1 cellular context compared by ENCODE assay signal in the genomic region with DNA sequence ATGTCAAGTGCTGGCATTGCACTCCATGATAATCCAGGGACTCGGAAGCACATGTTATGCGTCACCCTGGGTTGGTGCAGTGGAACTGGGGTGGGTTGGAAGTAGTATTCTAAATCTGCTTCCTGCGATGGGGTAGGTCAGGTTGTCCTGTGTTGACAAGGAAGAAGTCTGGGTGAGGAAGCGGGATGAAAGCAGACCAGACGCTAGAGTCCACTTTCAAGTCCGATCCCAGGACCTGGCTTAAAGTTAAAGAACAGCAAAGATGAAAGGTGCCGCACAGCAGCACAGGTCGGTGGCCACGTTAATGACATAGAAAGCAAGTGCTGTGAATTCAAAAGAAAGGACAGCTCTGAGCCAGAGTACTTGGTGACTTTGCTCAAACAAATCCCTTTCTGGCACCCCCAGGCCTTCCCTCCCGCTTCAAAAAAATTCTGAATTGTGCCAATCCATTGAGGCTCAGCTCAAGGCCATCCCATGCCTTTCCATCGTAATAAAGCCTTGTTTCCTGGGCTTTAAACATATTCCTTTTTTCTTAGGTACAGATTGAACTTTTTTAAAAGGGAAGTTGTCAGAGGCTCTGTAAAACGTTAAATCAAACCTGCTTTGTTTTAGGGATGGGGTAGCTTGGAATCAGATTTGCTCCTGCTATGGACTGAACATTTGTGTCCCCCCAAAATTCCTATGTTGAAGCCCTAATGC.
TF ChIP-seq lines count a peak whose summit lies in the region.

No MANE protein-coding gene starts in this region.

TF ChIP-seq in HepG2, 621 proteins besides CTCF, POLR2A, EP300 and RAD21 (continued from another document and continues in another):
- TF ChIP-seq, protein P1, sequence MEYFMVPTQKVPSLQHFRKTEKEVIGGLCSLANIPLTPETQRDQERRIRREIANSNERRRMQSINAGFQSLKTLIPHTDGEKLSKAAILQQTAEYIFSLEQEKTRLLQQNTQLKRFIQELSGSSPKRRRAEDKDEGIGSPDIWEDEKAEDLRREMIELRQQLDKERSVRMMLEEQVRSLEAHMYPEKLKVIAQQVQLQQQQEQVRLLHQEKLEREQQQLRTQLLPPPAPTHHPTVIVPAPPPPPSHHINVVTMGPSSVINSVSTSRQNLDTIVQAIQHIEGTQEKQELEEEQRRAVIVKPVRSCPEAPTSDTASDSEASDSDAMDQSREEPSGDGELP (IDR thresholded peaks at IDR 0.05; ENCODE audit: borderline replicate concordance, low read depth), result peak; percentile 57; the same call in 1 of the 2 replicates
- TF ChIP-seq MBD4 (IDR thresholded peaks at IDR 0.05; ENCODE audit: borderline replicate concordance, low read length) (0 out of 2 replicates have a peak, but pooled peaks have one; percentile 66), ZNF24 (IDR thresholded peaks at IDR 0.05) (no peak), CREM (IDR thresholded peaks at IDR 0.05) (peak; percentile 90), CREM (CRISPR knock-in tag; IDR thresholded peaks at IDR 0.05) (no peak), JUN (CRISPR knock-in tag; IDR thresholded peaks at IDR 0.05) (0 out of 2 replicates have a peak, but pooled peaks have one; percentile 31), ZFY (CRISPR knock-in tag; IDR thresholded peaks at IDR 0.05) (0 out of 2 replicates have a peak, but pooled peaks have one; percentile 32), ZNF737 (CRISPR knock-in tag; IDR thresholded peaks at IDR 0.05; ENCODE audit: borderline replicate concordance) (no peak), ZNF570 (CRISPR knock-in tag; IDR thresholded peaks at IDR 0.05; ENCODE audit: borderline replicate concordance) (no peak), ZNF746 (CRISPR knock-in tag; IDR thresholded peaks at IDR 0.05) (peak; percentile 83; the same call in 1 of the 2 replicates), ARNT2 (CRISPR knock-in tag; IDR thresholded peaks at IDR 0.05; ENCODE audit: low read depth) (peak; percentile 75; the same call in 1 of the 2 replicates), ZNF788 (CRISPR knock-in tag; IDR thresholded peaks at IDR 0.05; ENCODE audit: borderline replicate concordance) (peak; percentile 84; the same call in 1 of the 2 replicates), YEATS4 (CRISPR knock-in tag; IDR thresholded peaks at IDR 0.05; ENCODE audit: borderline replicate concordance) (peak; percentile 35; the same call in 1 of the 2 replicates), PPARG (CRISPR knock-in tag; conservative IDR thresholded peaks at IDR 0.05) (0 out of 2 replicates have a peak, but pooled peaks have one; percentile 45), SALL1 (CRISPR knock-in tag; IDR thresholded peaks at IDR 0.05) (peak; percentile 84), TBL1XR1 (IDR thresholded peaks at IDR 0.05; ENCODE audit: borderline replicate concordance, low read length, partially characterized antibody) (peak; percentile 46), HMG20B (CRISPR knock-in tag; conservative IDR thresholded peaks at IDR 0.05) (0 out of 2 replicates have a peak, but pooled peaks have one; percentile 23), MED13 (CRISPR knock-in tag; IDR thresholded peaks at IDR 0.05) (peak; percentile 92), ZNF296 (CRISPR knock-in tag; conservative IDR thresholded peaks at IDR 0.05) (0 out of 2 replicates have a peak, but pooled peaks have one; percentile 39), NKX3-1 (CRISPR knock-in tag; IDR thresholded peaks at IDR 0.05) (peak; percentile 14; the same call in 1 of the 2 replicates), SALL2 (CRISPR knock-in tag; IDR thresholded peaks at IDR 0.05) (no peak), PHF21A (CRISPR knock-in tag; IDR thresholded peaks at IDR 0.05) (peak; percentile 87), GATA4 (IDR thresholded peaks at IDR 0.05; ENCODE audit: borderline replicate concordance, low read depth) (peak; percentile 68; the same call in 1 of the 2 replicates), ETV5 (CRISPR knock-in tag; IDR thresholded peaks at IDR 0.05; ENCODE audit: borderline replicate concordance) (peak; percentile 90), ZNF772 (CRISPR knock-in tag; IDR thresholded peaks at IDR 0.05) (peak; percentile 62), ZBTB38 (CRISPR knock-in tag; IDR thresholded peaks at IDR 0.05) (peak; percentile 88), REPIN1 (CRISPR knock-in tag; IDR thresholded peaks at IDR 0.05; ENCODE audit: borderline replicate concordance, low read depth) (peak; percentile 71; the same call in 1 of the 2 replicates), ZNF556 (CRISPR knock-in tag; IDR thresholded peaks at IDR 0.05; ENCODE audit: borderline replicate concordance) (peak; percentile 84; the same call in 1 of the 2 replicates), STAG1 (CRISPR knock-in tag; IDR thresholded peaks at IDR 0.05) (peak; percentile 20), ELF3 (CRISPR knock-in tag; IDR thresholded peaks at IDR 0.05) (peak; percentile 96), RXRB (CRISPR knock-in tag; IDR thresholded peaks at IDR 0.05; ENCODE audit: borderline replicate concordance) (peak; percentile 86), FOXM1 (CRISPR knock-in tag; IDR thresholded peaks at IDR 0.05) (no peak), ZNF644 (CRISPR knock-in tag; IDR thresholded peaks at IDR 0.05; ENCODE audit: low read depth) (peak; percentile 52; the same call in 1 of the 2 replicates)
- TF ChIP-seq, protein P2, sequence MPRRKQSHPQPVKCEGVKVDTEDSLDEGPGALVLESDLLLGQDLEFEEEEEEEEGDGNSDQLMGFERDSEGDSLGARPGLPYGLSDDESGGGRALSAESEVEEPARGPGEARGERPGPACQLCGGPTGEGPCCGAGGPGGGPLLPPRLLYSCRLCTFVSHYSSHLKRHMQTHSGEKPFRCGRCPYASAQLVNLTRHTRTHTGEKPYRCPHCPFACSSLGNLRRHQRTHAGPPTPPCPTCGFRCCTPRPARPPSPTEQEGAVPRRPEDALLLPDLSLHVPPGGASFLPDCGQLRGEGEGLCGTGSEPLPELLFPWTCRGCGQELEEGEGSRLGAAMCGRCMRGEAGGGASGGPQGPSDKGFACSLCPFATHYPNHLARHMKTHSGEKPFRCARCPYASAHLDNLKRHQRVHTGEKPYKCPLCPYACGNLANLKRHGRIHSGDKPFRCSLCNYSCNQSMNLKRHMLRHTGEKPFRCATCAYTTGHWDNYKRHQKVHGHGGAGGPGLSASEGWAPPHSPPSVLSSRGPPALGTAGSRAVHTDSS (CRISPR knock-in tag; conservative IDR thresholded peaks at IDR 0.05), result no peak
- TF ChIP-seq, protein P3, sequence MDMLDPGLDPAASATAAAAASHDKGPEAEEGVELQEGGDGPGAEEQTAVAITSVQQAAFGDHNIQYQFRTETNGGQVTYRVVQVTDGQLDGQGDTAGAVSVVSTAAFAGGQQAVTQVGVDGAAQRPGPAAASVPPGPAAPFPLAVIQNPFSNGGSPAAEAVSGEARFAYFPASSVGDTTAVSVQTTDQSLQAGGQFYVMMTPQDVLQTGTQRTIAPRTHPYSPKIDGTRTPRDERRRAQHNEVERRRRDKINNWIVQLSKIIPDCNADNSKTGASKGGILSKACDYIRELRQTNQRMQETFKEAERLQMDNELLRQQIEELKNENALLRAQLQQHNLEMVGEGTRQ (IDR thresholded peaks at IDR 0.05; ENCODE audit: low read depth, low read length), result no peak
- TF ChIP-seq, protein P3 (CRISPR knock-in tag; IDR thresholded peaks at IDR 0.05; ENCODE audit: borderline replicate concordance), result no peak
- TF ChIP-seq, protein P4, sequence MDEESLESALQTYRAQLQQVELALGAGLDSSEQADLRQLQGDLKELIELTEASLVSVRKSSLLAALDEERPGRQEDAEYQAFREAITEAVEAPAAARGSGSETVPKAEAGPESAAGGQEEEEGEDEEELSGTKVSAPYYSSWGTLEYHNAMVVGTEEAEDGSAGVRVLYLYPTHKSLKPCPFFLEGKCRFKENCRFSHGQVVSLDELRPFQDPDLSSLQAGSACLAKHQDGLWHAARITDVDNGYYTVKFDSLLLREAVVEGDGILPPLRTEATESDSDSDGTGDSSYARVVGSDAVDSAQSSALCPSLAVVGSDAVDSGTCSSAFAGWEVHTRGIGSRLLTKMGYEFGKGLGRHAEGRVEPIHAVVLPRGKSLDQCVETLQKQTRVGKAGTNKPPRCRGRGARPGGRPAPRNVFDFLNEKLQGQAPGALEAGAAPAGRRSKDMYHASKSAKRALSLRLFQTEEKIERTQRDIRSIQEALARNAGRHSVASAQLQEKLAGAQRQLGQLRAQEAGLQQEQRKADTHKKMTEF (CRISPR knock-in tag; IDR thresholded peaks at IDR 0.05), result peak; percentile 80
- TF ChIP-seq, protein P5, sequence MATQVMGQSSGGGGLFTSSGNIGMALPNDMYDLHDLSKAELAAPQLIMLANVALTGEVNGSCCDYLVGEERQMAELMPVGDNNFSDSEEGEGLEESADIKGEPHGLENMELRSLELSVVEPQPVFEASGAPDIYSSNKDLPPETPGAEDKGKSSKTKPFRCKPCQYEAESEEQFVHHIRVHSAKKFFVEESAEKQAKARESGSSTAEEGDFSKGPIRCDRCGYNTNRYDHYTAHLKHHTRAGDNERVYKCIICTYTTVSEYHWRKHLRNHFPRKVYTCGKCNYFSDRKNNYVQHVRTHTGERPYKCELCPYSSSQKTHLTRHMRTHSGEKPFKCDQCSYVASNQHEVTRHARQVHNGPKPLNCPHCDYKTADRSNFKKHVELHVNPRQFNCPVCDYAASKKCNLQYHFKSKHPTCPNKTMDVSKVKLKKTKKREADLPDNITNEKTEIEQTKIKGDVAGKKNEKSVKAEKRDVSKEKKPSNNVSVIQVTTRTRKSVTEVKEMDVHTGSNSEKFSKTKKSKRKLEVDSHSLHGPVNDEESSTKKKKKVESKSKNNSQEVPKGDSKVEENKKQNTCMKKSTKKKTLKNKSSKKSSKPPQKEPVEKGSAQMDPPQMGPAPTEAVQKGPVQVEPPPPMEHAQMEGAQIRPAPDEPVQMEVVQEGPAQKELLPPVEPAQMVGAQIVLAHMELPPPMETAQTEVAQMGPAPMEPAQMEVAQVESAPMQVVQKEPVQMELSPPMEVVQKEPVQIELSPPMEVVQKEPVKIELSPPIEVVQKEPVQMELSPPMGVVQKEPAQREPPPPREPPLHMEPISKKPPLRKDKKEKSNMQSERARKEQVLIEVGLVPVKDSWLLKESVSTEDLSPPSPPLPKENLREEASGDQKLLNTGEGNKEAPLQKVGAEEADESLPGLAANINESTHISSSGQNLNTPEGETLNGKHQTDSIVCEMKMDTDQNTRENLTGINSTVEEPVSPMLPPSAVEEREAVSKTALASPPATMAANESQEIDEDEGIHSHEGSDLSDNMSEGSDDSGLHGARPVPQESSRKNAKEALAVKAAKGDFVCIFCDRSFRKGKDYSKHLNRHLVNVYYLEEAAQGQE (IDR thresholded peaks at IDR 0.05; ENCODE audit: borderline replicate concordance in 1 of 2, low read depth in 1 of 2, low read length in 2 of 2), result peak in 1 of 2 experiments; percentile 46; a peak in 1 of 4 replicates
- TF ChIP-seq, protein P6, sequence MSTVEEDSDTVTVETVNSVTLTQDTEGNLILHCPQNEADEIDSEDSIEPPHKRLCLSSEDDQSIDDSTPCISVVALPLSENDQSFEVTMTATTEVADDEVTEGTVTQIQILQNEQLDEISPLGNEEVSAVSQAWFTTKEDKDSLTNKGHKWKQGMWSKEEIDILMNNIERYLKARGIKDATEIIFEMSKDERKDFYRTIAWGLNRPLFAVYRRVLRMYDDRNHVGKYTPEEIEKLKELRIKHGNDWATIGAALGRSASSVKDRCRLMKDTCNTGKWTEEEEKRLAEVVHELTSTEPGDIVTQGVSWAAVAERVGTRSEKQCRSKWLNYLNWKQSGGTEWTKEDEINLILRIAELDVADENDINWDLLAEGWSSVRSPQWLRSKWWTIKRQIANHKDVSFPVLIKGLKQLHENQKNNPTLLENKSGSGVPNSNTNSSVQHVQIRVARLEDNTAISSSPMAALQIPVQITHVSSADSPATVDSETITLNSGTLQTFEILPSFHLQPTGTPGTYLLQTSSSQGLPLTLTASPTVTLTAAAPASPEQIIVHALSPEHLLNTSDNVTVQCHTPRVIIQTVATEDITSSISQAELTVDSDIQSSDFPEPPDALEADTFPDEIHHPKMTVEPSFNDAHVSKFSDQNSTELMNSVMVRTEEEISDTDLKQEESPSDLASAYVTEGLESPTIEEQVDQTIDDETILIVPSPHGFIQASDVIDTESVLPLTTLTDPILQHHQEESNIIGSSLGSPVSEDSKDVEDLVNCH (CRISPR knock-in tag; IDR thresholded peaks at IDR 0.05), result no peak
- TF ChIP-seq, protein P7, sequence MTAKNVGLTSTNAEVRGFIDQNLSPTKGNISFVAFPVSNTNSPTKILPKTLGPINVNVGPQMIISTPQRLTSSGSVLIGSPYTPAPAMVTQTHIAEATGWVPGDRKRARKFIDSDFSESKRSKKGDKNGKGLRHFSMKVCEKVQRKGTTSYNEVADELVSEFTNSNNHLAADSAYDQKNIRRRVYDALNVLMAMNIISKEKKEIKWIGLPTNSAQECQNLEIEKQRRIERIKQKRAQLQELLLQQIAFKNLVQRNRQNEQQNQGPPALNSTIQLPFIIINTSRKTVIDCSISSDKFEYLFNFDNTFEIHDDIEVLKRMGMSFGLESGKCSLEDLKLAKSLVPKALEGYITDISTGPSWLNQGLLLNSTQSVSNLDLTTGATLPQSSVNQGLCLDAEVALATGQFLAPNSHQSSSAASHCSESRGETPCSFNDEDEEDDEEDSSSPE (CRISPR knock-in tag; IDR thresholded peaks at IDR 0.05), result peak; percentile 18; the same call in 1 of the 2 replicates
- TF ChIP-seq, protein P8, sequence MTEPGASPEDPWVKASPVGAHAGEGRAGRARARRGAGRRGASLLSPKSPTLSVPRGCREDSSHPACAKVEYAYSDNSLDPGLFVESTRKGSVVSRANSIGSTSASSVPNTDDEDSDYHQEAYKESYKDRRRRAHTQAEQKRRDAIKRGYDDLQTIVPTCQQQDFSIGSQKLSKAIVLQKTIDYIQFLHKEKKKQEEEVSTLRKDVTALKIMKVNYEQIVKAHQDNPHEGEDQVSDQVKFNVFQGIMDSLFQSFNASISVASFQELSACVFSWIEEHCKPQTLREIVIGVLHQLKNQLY (CRISPR knock-in tag; IDR thresholded peaks at IDR 0.05), result 0 out of 2 replicates have a peak, but pooled peaks have one; percentile 39
- TF ChIP-seq, protein P9, sequence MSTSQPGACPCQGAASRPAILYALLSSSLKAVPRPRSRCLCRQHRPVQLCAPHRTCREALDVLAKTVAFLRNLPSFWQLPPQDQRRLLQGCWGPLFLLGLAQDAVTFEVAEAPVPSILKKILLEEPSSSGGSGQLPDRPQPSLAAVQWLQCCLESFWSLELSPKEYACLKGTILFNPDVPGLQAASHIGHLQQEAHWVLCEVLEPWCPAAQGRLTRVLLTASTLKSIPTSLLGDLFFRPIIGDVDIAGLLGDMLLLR (CRISPR knock-in tag; IDR thresholded peaks at IDR 0.05), result no peak
- TF ChIP-seq, protein P10, sequence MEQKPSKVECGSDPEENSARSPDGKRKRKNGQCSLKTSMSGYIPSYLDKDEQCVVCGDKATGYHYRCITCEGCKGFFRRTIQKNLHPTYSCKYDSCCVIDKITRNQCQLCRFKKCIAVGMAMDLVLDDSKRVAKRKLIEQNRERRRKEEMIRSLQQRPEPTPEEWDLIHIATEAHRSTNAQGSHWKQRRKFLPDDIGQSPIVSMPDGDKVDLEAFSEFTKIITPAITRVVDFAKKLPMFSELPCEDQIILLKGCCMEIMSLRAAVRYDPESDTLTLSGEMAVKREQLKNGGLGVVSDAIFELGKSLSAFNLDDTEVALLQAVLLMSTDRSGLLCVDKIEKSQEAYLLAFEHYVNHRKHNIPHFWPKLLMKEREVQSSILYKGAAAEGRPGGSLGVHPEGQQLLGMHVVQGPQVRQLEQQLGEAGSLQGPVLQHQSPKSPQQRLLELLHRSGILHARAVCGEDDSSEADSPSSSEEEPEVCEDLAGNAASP (CRISPR knock-in tag; IDR thresholded peaks at IDR 0.05; ENCODE audit: borderline replicate concordance), result peak; percentile 43; the same call in 1 of the 2 replicates
